In the genomic region with DNA sequence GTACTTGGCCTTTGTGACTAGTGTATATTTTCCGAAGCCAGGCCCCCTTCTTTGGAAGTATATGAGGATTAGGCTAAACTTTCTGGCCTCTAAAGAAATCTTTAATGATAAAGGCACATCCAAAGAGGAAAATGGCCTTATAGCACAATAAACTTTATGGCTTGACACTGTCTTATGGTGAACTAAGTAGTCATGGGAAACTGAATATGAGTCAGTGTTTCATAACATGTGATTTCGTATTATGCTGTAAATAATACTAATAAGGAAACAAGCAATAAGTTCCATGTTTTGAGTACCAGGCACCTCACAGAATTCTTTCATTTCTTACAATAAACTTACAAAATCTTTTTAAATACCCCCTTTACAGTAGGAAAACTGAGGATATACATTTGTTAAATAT, we compare ENCODE assay signal across 29 cellular contexts. TPM values are rescaled to one million over a fixed set of nuclear protein-coding genes. Genes with fewer than 3 reads are reported as not detected.
"Had no signal": no experiment of that assay in that cellular context is flagged by ENCODE, and none has a peak within 500 bp of the region (broad histone marks: within the 10 kb centered on the region; RNA-seq: fewer than 3 reads in every experiment).

No MANE protein-coding gene starts in this region.

- H3K36me3 ChIP-seq: brain microvascular endothelial cell had no signal

- H3K9ac ChIP-seq: KMS-11 had no signal

- H3K4me2 ChIP-seq: KMS-11 had no signal

- H3K27me3 ChIP-seq: brain microvascular endothelial cell had no signal

- DNase-seq: activated CD4-positive, alpha-beta memory T cell treated with anti-CD3 and anti-CD28 coated beads, Interleukin-2, amount 10 ng/mL, durations not matched to agents 7 days and 5 days; activated CD4-positive, alpha-beta T cell treated with anti-CD3 and anti-CD28 coated beads, Interleukin-2, amount 50 U/mL, for 1 hour; activated CD4-positive, CD25-positive, alpha-beta regulatory T cell; activated gamma-delta T cell; activated naive CD4-positive, alpha-beta T cell treated with anti-CD3 and anti-CD28 coated beads for 36 hours; activated T-cell treated with anti-CD3 and anti-CD28 coated beads for 4 hours; activated T-cell treated with anti-CD3 and anti-CD28 coated beads, Interleukin-2, amount 50 U/mL, for 48 hours; brain microvascular endothelial cell; NCI-H1092; NCI-H1417 treated with DMSO at 0.1 percent for 48 hours; NCI-H1694; NCI-H2029; NCI-H2107; NCI-H2171 treated with DMSO at 0.1 percent for 48 hours; NCI-H226; NCI-H526 treated with DMSO at 0.1 percent for 48 hours; RPMI8226; T-cell had no signal

- H3K27ac ChIP-seq: brain microvascular endothelial cell, KMS-11, SK-N-MC, VCaP had no signal

- ATAC-seq: activated T-helper 17 cell treated with anti-CD3 and anti-CD28 coated beads, Interleukin-2, amount 50 U/mL, for 72 hours; Panc1; Right ventricle myocardium inferior; T-cell had no signal

- H3K4me3 ChIP-seq: SK-N-MC had no signal

RNA-seq across cellular contexts. Expression of gene ZPLD1, which starts 8.2 kb away (rescaled TPM):
- total RNA-seq: activated CD4-positive, alpha-beta memory T cell treated with anti-CD3 and anti-CD28 coated beads, Interleukin-2, amount 10 ng/mL, durations not matched to agents 7 days and 5 days; activated CD8-positive, alpha-beta memory T cell treated with anti-CD3 and anti-CD28 coated beads for 36 hours; activated naive CD4-positive, alpha-beta T cell treated with anti-CD3 and anti-CD28 coated beads for 36 hours; cardiac septum; NCI-H460; OCI-LY7; Right ventricle myocardium inferior; T-cell; T-helper 2 cell treated with Interferon-gamma antibody and Interleukin-4, amounts not matched to agents 100 ng/mL and 5 ng/mL, for 36 hours had no signal
